16 cellular contexts compared by ENCODE assay signal in genomic region chr3:174949523-174949922, GRCh38.
DNase-seq lines count a peak whose midpoint lies in the region; ATAC-seq and TF ChIP-seq lines count a peak whose summit lies in the region.
"Had no signal": no experiment of that assay in that cellular context is flagged by ENCODE, and none has a peak within 500 bp of the region (broad histone marks: within the 10 kb centered on the region; RNA-seq: fewer than 3 reads in every experiment).

No MANE protein-coding gene starts in this region.

- DNase-seq in AG08396 (ENCODE audit: low spot score) (peak; percentile 29), M059J (ENCODE audit: low read depth) (peak; percentile 98), cardiac fibroblast (ENCODE audit: low read depth in 2 of 2) (peak; percentile 95 to 97), kidney glomerular epithelial cell (lab: John Stamatoyannopoulos, UW) (peak; percentile 70), C1 segment of cervical spinal cord (lab: John Stamatoyannopoulos, UW) (no peak), H7 (no peak), D341Med (ENCODE audit: low spot score) (no peak)
- DNase-seq: activated CD4-positive, alpha-beta T cell treated with anti-CD3 and anti-CD28 coated beads, Interleukin-2, amount 50 U/mL, for 1 hour; activated naive CD4-positive, alpha-beta T cell treated with anti-CD3 and anti-CD28 coated beads, Interleukin-2, amount 10 ng/mL, durations not matched to agents 7 days and 5 days; effector memory CD4-positive, alpha-beta T cell; islet precursor cell; MV-4-11; NCI-H748 treated with DMSO at 0.1 percent for 48 hours; stimulated activated CD4-positive, alpha-beta T cell treated with anti-CD3 and anti-CD28 coated beads, Interleukin-2, amount 100 ng/mL, for 48 hours had no signal

- no peak overlapping the region for H3K4me3 ChIP-seq in cardiac fibroblast (replicated peaks in 1 of 2; ENCODE audit: low read depth in 2 of 2, low read length in 2 of 2)
- H3K4me3 ChIP-seq in H7 (ENCODE audit: insufficient read depth, low read depth, low read length), result no peak overlapping the region
- H3K4me3 ChIP-seq: GM23338 had no signal

- no peak for TF ChIP-seq CTCF in cardiac fibroblast (IDR thresholded peaks at IDR 0.05; ENCODE audit: low read depth, low read length)

- ATAC-seq in HG03565 (IDR thresholded peaks at IDR 0.05; ENCODE audit: unreplicated experiment), result no peak
- ATAC-seq: GM23338 had no signal

- H3K36me3 ChIP-seq in H7 (replicated peaks; ENCODE audit: control insufficient read depth, insufficient read depth, low read length), result no peaks in the 10 kb centered on the region

- H3K27me3 ChIP-seq in H7 (ENCODE audit: control insufficient read depth, insufficient read depth, low read length), result no peaks in the 10 kb centered on the region

Comparison
In these comparisons a context has a peak if more than half of its experiments do, and no peak if none do; other contexts are left out.
1. DNase-seq: peak in AG08396 (single experiment), M059J (single experiment), cardiac fibroblast (2 of 2) and kidney glomerular epithelial cell (single experiment); none in C1 segment of cervical spinal cord (0 of 14), H7 (single experiment) and D341Med (single experiment).